Comparison of ENCODE assay signal across 8 cellular contexts in the genomic region with DNA sequence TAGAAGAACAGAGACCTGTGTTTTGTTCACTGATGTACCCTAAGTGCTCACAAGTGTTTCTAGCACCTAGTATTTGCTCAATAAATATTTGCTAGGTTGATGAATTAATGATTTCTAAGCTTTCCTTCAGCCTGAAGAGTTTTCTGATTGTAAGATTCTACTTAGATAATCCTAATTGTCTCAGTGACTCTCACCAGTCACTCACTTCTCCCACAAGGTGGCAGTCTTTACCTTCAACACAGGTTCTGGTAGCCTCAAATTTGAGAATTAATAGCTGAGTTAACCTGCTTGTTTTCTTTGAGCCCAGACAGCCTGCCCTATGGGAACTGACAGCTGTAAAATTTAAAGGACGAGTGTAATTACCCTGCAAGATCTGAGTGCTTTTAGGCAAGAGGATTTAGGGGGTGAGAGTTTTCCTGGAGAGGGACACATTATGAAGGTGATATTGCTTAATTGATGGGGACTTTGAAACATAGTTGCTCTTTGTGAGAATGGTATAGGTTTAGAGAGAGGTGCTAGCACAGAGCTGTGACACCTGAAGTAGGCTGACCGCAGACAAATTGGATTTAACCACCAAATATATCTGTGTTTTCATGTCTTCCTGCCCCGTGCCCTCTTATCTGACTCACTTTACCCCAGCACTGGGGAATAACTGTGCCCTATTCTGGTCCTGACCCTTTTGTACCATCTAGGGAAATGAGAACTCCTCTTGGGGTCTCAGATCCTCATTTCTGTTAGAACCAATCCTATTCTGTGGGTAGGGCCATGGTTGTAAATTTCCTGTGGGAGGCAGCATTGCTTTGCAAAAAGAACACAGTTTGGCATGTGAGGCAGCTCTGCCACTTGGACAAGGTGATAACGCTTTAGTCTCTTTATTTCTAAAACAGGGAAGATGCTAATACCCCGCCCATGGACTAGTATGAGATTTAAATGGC. TPM values are rescaled to one million over a fixed set of nuclear protein-coding genes. Genes with fewer than 3 reads are reported as not detected.
DNase-seq lines count a peak whose midpoint lies in the region; ATAC-seq and TF ChIP-seq lines count a peak whose summit lies in the region.

No MANE protein-coding gene starts in this region.

- peaks cover 5% of the 10 kb centered on the region for H3K4me1 ChIP-seq in adipocyte (ENCODE audit: control insufficient read depth, insufficient read depth, low read length)
- H3K4me1 ChIP-seq in gastrocnemius medialis = peaks cover 38 to 74% of the 10 kb centered on the region in 2 donors

- no peak for TF ChIP-seq POLR2A in gastrocnemius medialis (IDR thresholded peaks at IDR 0.05)

- H3K9me3 ChIP-seq in adipocyte (ENCODE audit: control insufficient read depth, low read length) = no peaks in the 10 kb centered on the region
- no peaks in the 10 kb centered on the region for H3K9me3 ChIP-seq in gastrocnemius medialis

- no peaks in the 10 kb centered on the region for H3K36me3 ChIP-seq in adipocyte (ENCODE audit: control insufficient read depth, insufficient read depth, low read length, severe bottlenecking)
- no peaks in the 10 kb centered on the region for H3K36me3 ChIP-seq in gastrocnemius medialis

- peak; percentile 66 to 82 (median 74) for TF ChIP-seq CTCF in gastrocnemius medialis (IDR thresholded peaks at IDR 0.05 in 4 of 5, conservative IDR thresholded peaks at IDR 0.05 in 1 of 5)

- peak; percentile 22 for DNase-seq in DMS79 treated with DMSO at 0.1 percent for 48 hours (lab: John Stamatoyannopoulos, UW)
- peak; percentile 22 for DNase-seq in HS-27A (ENCODE audit: low read depth)
- peak; percentile 58 for DNase-seq in NOMO-1 treated with dmso at 0.1 percent for 144 hours (lab: John Stamatoyannopoulos, UW; ENCODE audit: unreplicated experiment)
- DNase-seq in adipocyte (ENCODE audit: low read depth) = peak; percentile 73
- DNase-seq in left ventricle myocardium superior = no peak
- peak; percentile 18 to 45 for DNase-seq in gastrocnemius medialis
- no peak for DNase-seq in T-helper 9 cell

- H3K27me3 ChIP-seq in adipocyte (replicated peaks; ENCODE audit: control insufficient read depth, insufficient read depth, low read length) (peaks cover 3% of the 10 kb centered on the region), gastrocnemius medialis (no peaks in the 10 kb centered on the region)

- peak; percentile 28 for ATAC-seq in GM19438 (IDR thresholded peaks at IDR 0.05; ENCODE audit: low read depth, unreplicated experiment)
- peak; percentile 69 for ATAC-seq in left ventricle myocardium superior
- ATAC-seq in gastrocnemius medialis = peak; percentile 75 to 77

- no peak overlapping the region for H3K4me3 ChIP-seq in adipocyte (ENCODE audit: low read length)
- H3K4me3 ChIP-seq in gastrocnemius medialis = peak overlapping the region in 2 of 4 donors; percentile 12 to 22

- intact Hi-C loops in left ventricle myocardium superior (cut with micrococcal nuclease) (loop anchor here (5.0 kb wide), 1 partner anchor 196 kb away; no protein-coding TSS in a partner anchor), gastrocnemius medialis (cut with DNase I; ENCODE audit: low total_unique reads) (loop anchor here (1.0 to 10.0 kb wide), 5 partner anchors 75 to 331 kb away; no protein-coding TSS in a partner anchor)

- in situ Hi-C loops in gastrocnemius medialis (cut with MboI; ENCODE audit: low sequenced_read_pairs in 4 of 4) = loop anchor here (5.0 to 25.0 kb wide), 5 partner anchors 146 to 456 kb away; no protein-coding TSS in a partner anchor

- peak overlapping the region; percentile 37 for H3K9ac ChIP-seq in adipocyte (ENCODE audit: low read length)

- peak overlapping the region; percentile 12 to 86 (median 83) for H3K27ac ChIP-seq in gastrocnemius medialis

RNA-seq across cellular contexts. Expression of a gene that starts 27.7 kb away (rescaled TPM):
- 1.7 TPM for total RNA-seq in left ventricle myocardium superior
- 1 to 10 TPM in 3 of 4 donors, under 1 TPM in 1; 0.73 to 9.0 (median 2.4) TPM for total RNA-seq in gastrocnemius medialis

Comparison
In these comparisons a context has a peak if more than half of its experiments do, and no peak if none do; other contexts are left out.
1. DNase-seq: peak in DMS79 treated with DMSO at 0.1 percent for 48 hours (single experiment), HS-27A (single experiment), NOMO-1 treated with dmso at 0.1 percent for 144 hours (single experiment), adipocyte (single experiment) and gastrocnemius medialis (2 of 2); none in left ventricle myocardium superior (single experiment) and T-helper 9 cell (single experiment).
2. Peak in every context shown above with its lines, with median percentiles within 50 percentile points of each other: ATAC-seq.